ENCODE assay signal across 8 cellular contexts in genomic region chr3:134487406-134487805, GRCh38. TPM values are rescaled to one million over a fixed set of nuclear protein-coding genes. Genes with fewer than 3 reads are reported as not detected.
DNase-seq lines count a peak whose midpoint lies in the region; ATAC-seq and TF ChIP-seq lines count a peak whose summit lies in the region.

No MANE protein-coding gene starts in this region.

- no peaks in the 10 kb centered on the region for H3K27me3 ChIP-seq in left ventricle myocardium inferior (ENCODE audit: low read depth)
- H3K27me3 ChIP-seq in endocrine pancreas (ENCODE audit: control insufficient read depth, insufficient read depth, low read length): no peaks in the 10 kb centered on the region
- no peaks in the 10 kb centered on the region for H3K27me3 ChIP-seq in skeletal muscle tissue (ENCODE audit: control insufficient read depth in 3 of 3, insufficient read depth in 3 of 3, low read length in 3 of 3)

- H3K4me1 ChIP-seq in left ventricle myocardium inferior: peaks cover 55% of the 10 kb centered on the region
- H3K4me1 ChIP-seq in endocrine pancreas (ENCODE audit: control insufficient read depth, insufficient read depth, low read length): peaks cover 3% of the 10 kb centered on the region
- H3K4me1 ChIP-seq in skeletal muscle tissue (ENCODE audit: control insufficient read depth in 3 of 3, insufficient read depth in 3 of 3, low read length in 3 of 3): peaks cover 15 to 43% (median 32%) of the 10 kb centered on the region in 3 donors

- H3K9ac ChIP-seq in endocrine pancreas (ENCODE audit: control insufficient read depth, insufficient read depth, low read length) (peak overlapping the region; percentile 8), skeletal muscle tissue (ENCODE audit: low read depth in 1 of 3, low read length in 3 of 3) (peak overlapping the region; percentile 91 to 96 (median 93))

- DNase-seq in left ventricle myocardium inferior: no peak
- no peak for DNase-seq in cardiac septum (ENCODE audit: low spot score)
- peak; percentile 97 for DNase-seq in NOMO-1 treated with DMSO at 0.1 percent for 48 hours (lab: John Stamatoyannopoulos, UW; ENCODE audit: unreplicated experiment)
- DNase-seq in NCI-H748 (lab: John Stamatoyannopoulos, UW; ENCODE audit: unreplicated experiment): no peak
- no peak for DNase-seq in NCI-H446 treated with DMSO at 0.1 percent for 48 hours (lab: John Stamatoyannopoulos, UW)

- H3K27ac ChIP-seq in left ventricle myocardium inferior (replicated peaks): peak overlapping the region; percentile 98
- H3K27ac ChIP-seq in skeletal muscle tissue (ENCODE audit: low read depth, low read length): peak overlapping the region; percentile 90

- no peak for TF ChIP-seq CTCF in left ventricle myocardium inferior (IDR thresholded peaks at IDR 0.05; ENCODE audit: borderline replicate concordance)

- no peaks in the 10 kb centered on the region for H3K9me3 ChIP-seq in left ventricle myocardium inferior (replicated peaks)
- no peaks in the 10 kb centered on the region for H3K9me3 ChIP-seq in endocrine pancreas (ENCODE audit: control insufficient read depth, low read length)
- no peaks in the 10 kb centered on the region for H3K9me3 ChIP-seq in skeletal muscle tissue (ENCODE audit: control insufficient read depth in 3 of 3, low read length in 3 of 3)

- ATAC-seq in HG03159 (IDR thresholded peaks at IDR 0.05; ENCODE audit: unreplicated experiment): no peak

- intact Hi-C loops in left ventricle myocardium inferior (cut with micrococcal nuclease): no loop called here
- intact Hi-C loops in cardiac septum (cut with DNase I): loop anchor here (10.0 kb wide), 1 partner anchor 683 kb away; the partner anchor contains the start of gene SRPRB

- H3K4me3 ChIP-seq in left ventricle myocardium inferior (peak overlapping the region; percentile 89), endocrine pancreas (ENCODE audit: control insufficient read depth, insufficient read depth, low read length) (peak overlapping the region; percentile 98), skeletal muscle tissue (ENCODE audit: low read length in 3 of 3) (peak overlapping the region in 2 of 3 donors; percentile 6 to 99)

- H3K36me3 ChIP-seq in left ventricle myocardium inferior (peaks cover 1% of the 10 kb centered on the region), endocrine pancreas (ENCODE audit: control insufficient read depth, insufficient read depth, low read length) (no peaks in the 10 kb centered on the region), skeletal muscle tissue (ENCODE audit: control insufficient read depth in 3 of 3, insufficient read depth in 3 of 3, low read length in 3 of 3) (peaks cover 1 to 4% (median 2%) of the 10 kb centered on the region in 3 donors)

RNA-seq across cellular contexts. Expression of gene CEP63, which starts 1.5 kb away (rescaled TPM):
- total RNA-seq in left ventricle myocardium inferior (34.7 TPM), cardiac septum (32.1 TPM), skeletal muscle tissue (60.5 TPM)

RNA-seq across cellular contexts. Expression of gene ANAPC13, which starts 1.6 kb away (rescaled TPM):
- total RNA-seq in left ventricle myocardium inferior (76.4 TPM), cardiac septum (85.6 TPM), skeletal muscle tissue (38.6 TPM)
